ENCODE assay signal across 1 cellular context in the genomic region with DNA sequence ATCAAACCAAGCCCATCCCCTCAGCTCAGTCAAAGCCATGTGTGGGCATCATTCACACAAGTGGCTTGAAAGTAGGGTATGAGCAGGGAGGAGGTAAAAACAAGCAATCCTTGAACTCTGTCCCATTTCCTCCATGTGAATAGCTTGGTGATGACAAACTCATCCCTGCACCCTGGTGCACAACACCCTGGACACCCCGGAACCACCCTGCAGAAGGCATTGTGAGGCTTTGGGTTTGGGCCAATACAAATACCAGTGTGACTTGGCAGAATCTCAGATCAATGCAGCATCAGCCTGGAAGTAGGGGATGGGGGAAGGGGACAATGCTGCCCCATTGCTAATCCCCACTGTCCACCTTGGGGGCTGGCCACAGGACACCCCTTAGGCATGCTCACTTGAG.
TF ChIP-seq lines count a peak whose summit lies in the region.

No MANE protein-coding gene starts in this region.

TF ChIP-seq in H1, 55 proteins besides CTCF, POLR2A, EP300 and RAD21:
- TF ChIP-seq SRF (IDR thresholded peaks at IDR 0.05; ENCODE audit: low read depth, low read length): no peak
- TF ChIP-seq RNF2 (IDR thresholded peaks at IDR 0.05; ENCODE audit: borderline replicate concordance, low read depth, low read length, missing control alignments, poor library complexity, severe bottlenecking): no peak
- no peak for TF ChIP-seq CBX5 (IDR thresholded peaks at IDR 0.05; ENCODE audit: low read depth, low read length)
- no peak for TF ChIP-seq CBX8 (IDR thresholded peaks at IDR 0.05; ENCODE audit: borderline replicate concordance, low read depth, low read length)
- no peak for TF ChIP-seq TAF7 (optimal IDR thresholded peaks at IDR 0.05; ENCODE audit: borderline replicate concordance, low read depth, low read length)
- no peak for TF ChIP-seq TCF12 (IDR thresholded peaks at IDR 0.05; ENCODE audit: low read depth, low read length)
- TF ChIP-seq EGR1 (IDR thresholded peaks at IDR 0.05; ENCODE audit: borderline replicate concordance, low read depth, low read length): no peak
- no peak for TF ChIP-seq KDM4A (IDR thresholded peaks at IDR 0.05; ENCODE audit: low read depth, low read length, severe bottlenecking)
- TF ChIP-seq, protein P1, sequence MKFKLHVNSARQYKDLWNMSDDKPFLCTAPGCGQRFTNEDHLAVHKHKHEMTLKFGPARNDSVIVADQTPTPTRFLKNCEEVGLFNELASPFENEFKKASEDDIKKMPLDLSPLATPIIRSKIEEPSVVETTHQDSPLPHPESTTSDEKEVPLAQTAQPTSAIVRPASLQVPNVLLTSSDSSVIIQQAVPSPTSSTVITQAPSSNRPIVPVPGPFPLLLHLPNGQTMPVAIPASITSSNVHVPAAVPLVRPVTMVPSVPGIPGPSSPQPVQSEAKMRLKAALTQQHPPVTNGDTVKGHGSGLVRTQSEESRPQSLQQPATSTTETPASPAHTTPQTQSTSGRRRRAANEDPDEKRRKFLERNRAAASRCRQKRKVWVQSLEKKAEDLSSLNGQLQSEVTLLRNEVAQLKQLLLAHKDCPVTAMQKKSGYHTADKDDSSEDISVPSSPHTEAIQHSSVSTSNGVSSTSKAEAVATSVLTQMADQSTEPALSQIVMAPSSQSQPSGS (IDR thresholded peaks at IDR 0.05; ENCODE audit: low read length): no peak
- TF ChIP-seq EZH2 (IDR thresholded peaks at IDR 0.05; ENCODE audit: low read depth, low read length, severe bottlenecking): no peak
- TF ChIP-seq GTF2F1 (IDR thresholded peaks at IDR 0.05; ENCODE audit: borderline replicate concordance, low read depth, low read length): no peak
- TF ChIP-seq JUN (IDR thresholded peaks at IDR 0.05; ENCODE audit: low read depth, low read length): no peak
